In the genomic region with DNA sequence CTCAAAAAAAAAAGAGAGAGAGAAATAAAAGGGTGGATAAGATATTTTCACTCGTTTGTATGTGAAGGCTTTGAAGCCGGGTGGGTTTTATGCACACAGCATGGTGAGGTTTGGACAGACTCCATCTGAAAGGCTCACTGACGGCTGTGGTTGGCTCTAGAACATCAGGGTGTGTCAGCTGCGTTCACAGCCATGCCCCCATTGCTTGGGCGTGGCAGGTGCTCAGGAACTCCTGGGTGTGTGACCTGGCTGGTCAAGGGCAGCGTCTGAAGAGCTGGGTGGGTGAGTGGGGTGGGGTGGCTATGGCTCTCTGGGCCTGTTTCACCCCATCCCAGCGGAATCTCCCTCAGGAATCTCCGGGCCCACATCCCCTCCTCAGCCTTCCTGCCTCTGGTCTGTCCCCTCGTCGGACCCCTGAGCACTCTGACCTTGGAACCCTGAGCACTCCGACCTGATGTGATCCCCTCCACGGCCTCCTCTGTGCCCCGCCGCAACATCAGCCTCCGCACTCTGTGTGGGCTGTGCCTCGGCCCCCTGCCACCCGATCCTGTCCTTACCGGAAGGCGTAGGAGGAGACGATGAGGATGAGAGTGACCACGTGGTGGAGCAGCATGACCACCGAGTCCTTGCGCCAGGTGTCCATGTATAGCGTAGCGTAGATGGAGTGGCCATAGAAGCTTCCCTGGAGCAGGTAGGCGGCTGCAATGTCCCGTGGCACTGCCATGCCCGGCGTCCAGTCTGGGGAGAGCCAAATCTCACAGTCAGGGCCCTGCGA, we compare ENCODE assay signal across 18 cellular contexts. TPM values are rescaled to one million over a fixed set of nuclear protein-coding genes. Genes with fewer than 3 reads are reported as not detected.
"Had no signal": no experiment of that assay in that cellular context is flagged by ENCODE, and none has a peak within 500 bp of the region (broad histone marks: within the 10 kb centered on the region; RNA-seq: fewer than 3 reads in every experiment).

No MANE protein-coding gene starts in this region.

- ATAC-seq: activated CD8-positive, alpha-beta T cell treated with anti-CD3 and anti-CD28 coated beads, Interleukin-2, amount 10 ng/mL, durations not matched to agents 7 days and 5 days; esophagus mucosa; lower lobe of right lung; stimulated activated effector memory CD8-positive, alpha-beta T cell treated with anti-CD3 and anti-CD28 coated beads, Interleukin-12 subunit alpha, Interleukin-12 subunit beta, amount 100 ng/mL, for 72 hours; WTC11 had no signal

- H3K27ac ChIP-seq: adrenal gland, cardiac muscle cell, lower lobe of right lung, neural progenitor cell, ovary, thyroid gland had no signal

- H3K4me2 ChIP-seq: neural progenitor cell had no signal

- H2AFZ ChIP-seq: neural progenitor cell had no signal

- H3K27me3 ChIP-seq: adrenal gland, cardiac muscle cell, neural progenitor cell, ovary, thyroid gland had no signal

- H3K4me3 Mint-ChIP-seq: activated CD8-positive, alpha-beta T cell treated with anti-CD3 and anti-CD28 coated beads, Interleukin-2, amount 10 ng/mL, durations not matched to agents 7 days and 5 days; activated naive CD4-positive, alpha-beta T cell treated with anti-CD3 and anti-CD28 coated beads, Interleukin-2, amount 50 U/mL, for 24 hours; neural progenitor cell; stimulated activated effector memory CD8-positive, alpha-beta T cell treated with anti-CD3 and anti-CD28 coated beads, Interleukin-12 subunit alpha, Interleukin-12 subunit beta, amount 100 ng/mL, for 72 hours; T-helper 1 cell treated with Interleukin-12 subunit alpha and Interleukin-12 subunit beta and Interleukin-4 antibody, amounts not matched to agents 30 μg/mL and 1 μg/mL, for 36 hours; WTC11 had no signal

- H3K36me3 Mint-ChIP-seq: activated naive CD4-positive, alpha-beta T cell treated with anti-CD3 and anti-CD28 coated beads, Interleukin-2, amount 50 U/mL, for 24 hours; stimulated activated effector memory CD8-positive, alpha-beta T cell treated with anti-CD3 and anti-CD28 coated beads, Interleukin-12 subunit alpha, Interleukin-12 subunit beta, amount 100 ng/mL, for 72 hours had no signal

- H3K4me1 Mint-ChIP-seq: activated naive CD4-positive, alpha-beta T cell treated with anti-CD3 and anti-CD28 coated beads, Interleukin-2, amount 50 U/mL, for 24 hours; neural progenitor cell; WTC11 had no signal

- H3K4me3 ChIP-seq: adrenal gland, cardiac muscle cell, lower lobe of right lung, neural progenitor cell, ovary, thyroid gland had no signal

- H3K4me1 ChIP-seq: adrenal gland, lower lobe of right lung, neural progenitor cell, thyroid gland had no signal

- H3K9me3 ChIP-seq: adrenal gland, lower lobe of right lung, ovary, thyroid gland had no signal

- H3K9me3 Mint-ChIP-seq: activated naive CD4-positive, alpha-beta T cell treated with anti-CD3 and anti-CD28 coated beads, Interleukin-2, amount 50 U/mL, for 24 hours; neural progenitor cell; stimulated activated effector memory CD8-positive, alpha-beta T cell treated with anti-CD3 and anti-CD28 coated beads, Interleukin-12 subunit alpha, Interleukin-12 subunit beta, amount 100 ng/mL, for 72 hours; T-helper 1 cell treated with Interleukin-12 subunit alpha and Interleukin-12 subunit beta and Interleukin-4 antibody, amounts not matched to agents 30 μg/mL and 1 μg/mL, for 36 hours had no signal

- H3K36me3 ChIP-seq: adrenal gland, lower lobe of right lung, neural progenitor cell, ovary, thyroid gland had no signal

- DNase-seq: activated CD4-positive, alpha-beta T cell treated with anti-CD3 and anti-CD28 coated beads for 48 hours; activated CD8-positive, alpha-beta memory T cell treated with anti-CD3 and anti-CD28 coated beads, Interleukin-2, amount 50 U/mL, for 4 hours; activated CD8-positive, alpha-beta T cell treated with anti-CD3 and anti-CD28 coated beads, Interleukin-2, amount 10 ng/mL, durations not matched to agents 7 days and 5 days; activated effector memory CD4-positive, alpha-beta T cell treated with anti-CD3 and anti-CD28 coated beads, Interleukin-2, amount 50 U/mL, for 16 hours; activated T-cell treated with anti-CD3 and anti-CD28 coated beads, Interleukin-2, amount 50 U/mL, for 48 hours; adrenal gland; lower lobe of right lung; ovary; thyroid gland had no signal

- H3K9ac ChIP-seq: neural progenitor cell had no signal

- FAIRE-seq: colon, urothelium cell line had no signal

- H3K27ac Mint-ChIP-seq: activated CD8-positive, alpha-beta T cell treated with anti-CD3 and anti-CD28 coated beads, Interleukin-2, amount 10 ng/mL, durations not matched to agents 7 days and 5 days; activated naive CD4-positive, alpha-beta T cell treated with anti-CD3 and anti-CD28 coated beads, Interleukin-2, amount 50 U/mL, for 24 hours; neural progenitor cell; stimulated activated effector memory CD8-positive, alpha-beta T cell treated with anti-CD3 and anti-CD28 coated beads, Interleukin-12 subunit alpha, Interleukin-12 subunit beta, amount 100 ng/mL, for 72 hours; T-helper 1 cell treated with Interleukin-12 subunit alpha and Interleukin-12 subunit beta and Interleukin-4 antibody, amounts not matched to agents 30 μg/mL and 1 μg/mL, for 36 hours; WTC11 had no signal

RNA-seq across cellular contexts. Expression of gene CERS1, which starts 12.2 kb away (rescaled TPM):
- total RNA-seq: activated CD8-positive, alpha-beta T cell treated with anti-CD3 and anti-CD28 coated beads, Interleukin-2, amount 10 ng/mL, durations not matched to agents 7 days and 5 days; esophagus mucosa; lower lobe of right lung had no signal

RNA-seq across cellular contexts. Expression of gene HOMER3, which starts 57.3 kb away (rescaled TPM):
- total RNA-seq: activated CD8-positive, alpha-beta T cell treated with anti-CD3 and anti-CD28 coated beads, Interleukin-2, amount 10 ng/mL, durations not matched to agents 7 days and 5 days had no signal
